Comparison of ENCODE assay signal across 15 cellular contexts in genomic region chr3:7392206-7392605, GRCh38.
"Had no signal": no experiment of that assay in that cellular context is flagged by ENCODE, and none has a peak within 500 bp of the region (broad histone marks: within the 10 kb centered on the region; RNA-seq: fewer than 3 reads in every experiment).

No MANE protein-coding gene starts in this region.

- DNase-seq: colonic mucosa; cortex of kidney; effector CD4-positive, alpha-beta T cell; effector memory CD4-positive, alpha-beta T cell; foreskin keratinocyte; heart left ventricle; left cardiac atrium; left ventricle myocardium superior; lower lobe of right lung; mesendoderm; midbrain had no signal

- H3K4me1 ChIP-seq: colonic mucosa, esophagus muscularis mucosa, foreskin keratinocyte, gastroesophageal sphincter, heart left ventricle, left lung, lower lobe of right lung had no signal

- H3K27ac ChIP-seq: colonic mucosa, esophagus muscularis mucosa, foreskin keratinocyte, gastroesophageal sphincter, heart left ventricle, hepatocyte, left lung, lower lobe of right lung had no signal

- H3K4me3 ChIP-seq: colonic mucosa, esophagus muscularis mucosa, gastroesophageal sphincter, heart left ventricle, hepatocyte, left lung, lower lobe of right lung had no signal

- H3K27me3 ChIP-seq: colonic mucosa, esophagus muscularis mucosa, foreskin keratinocyte, gastroesophageal sphincter, heart left ventricle, hepatocyte, left lung had no signal

- H2AFZ ChIP-seq: hepatocyte had no signal

- H3K4me2 ChIP-seq: hepatocyte had no signal

- ATAC-seq: foreskin keratinocyte, gastroesophageal sphincter, heart left ventricle, left cardiac atrium, left lung, left ventricle myocardium superior, lower lobe of right lung had no signal

- H3K9me3 ChIP-seq: colonic mucosa, esophagus muscularis mucosa, gastroesophageal sphincter, heart left ventricle, lower lobe of right lung had no signal

- H3K36me3 ChIP-seq: colonic mucosa, esophagus muscularis mucosa, gastroesophageal sphincter, heart left ventricle, left lung, lower lobe of right lung had no signal
